23 cellular contexts compared by ENCODE assay signal in the genomic region with DNA sequence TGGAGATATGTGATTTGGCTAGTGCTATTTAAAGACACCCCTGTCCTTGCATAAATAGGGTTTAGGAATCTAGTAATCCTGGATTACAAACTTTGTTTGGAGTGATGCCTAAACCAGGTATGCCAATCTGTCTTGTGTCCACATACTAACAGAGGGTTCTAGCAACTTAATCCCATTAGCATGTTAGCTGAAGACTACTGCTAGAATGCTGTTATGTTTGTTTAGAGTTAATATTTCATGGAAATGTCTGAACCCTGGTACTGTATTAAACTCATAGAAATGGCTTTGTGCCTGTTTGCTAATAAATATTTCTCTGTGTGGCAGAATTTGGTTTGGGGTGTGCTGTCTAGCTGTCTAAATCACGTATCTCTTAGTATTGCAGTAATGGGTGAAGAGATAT.
"Had no signal": no experiment of that assay in that cellular context is flagged by ENCODE, and none has a peak within 500 bp of the region (broad histone marks: within the 10 kb centered on the region; RNA-seq: fewer than 3 reads in every experiment).

No MANE protein-coding gene starts in this region.

- FAIRE-seq: small intestine had no signal

- H3K27ac ChIP-seq: epithelial cell of prostate, gastroesophageal sphincter, lower lobe of right lung, stomach, suprapubic skin, transverse colon, uterus had no signal

- H3K36me3 ChIP-seq: gastroesophageal sphincter, lower lobe of right lung, stomach, suprapubic skin, transverse colon, uterus had no signal

- ATAC-seq: activated T-cell treated with anti-CD3 and anti-CD28 coated beads, Interleukin-2, amount 50 U/mL, for 72 hours; gastroesophageal sphincter; left colon; lower lobe of right lung; sciatic nerve; stimulated activated memory B cell treated with anti-CD40 and anti-IgM and Interleukin-4, amounts not matched to agents 10 μg/mL and 1 μg/mL and 100 μg/mL, for 72 hours had no signal

- H3K4me3 ChIP-seq: gastroesophageal sphincter, lower lobe of right lung, stomach, suprapubic skin, transverse colon, uterus had no signal

- DNase-seq: activated B cell treated with CpG ODN at 0.5 μM for 24 hours; activated CD4-positive, alpha-beta memory T cell treated with anti-CD3 and anti-CD28 coated beads, Interleukin-2, amount 10 ng/mL, durations not matched to agents 7 days and 5 days; activated CD4-positive, alpha-beta T cell treated with anti-CD3 and anti-CD28 coated beads for 48 hours; activated effector memory CD4-positive, alpha-beta T cell treated with Interleukin-2 at 50 U/mL for 16 hours; activated naive CD4-positive, alpha-beta T cell treated with anti-CD3 and anti-CD28 coated beads, Interleukin-2, amount 10 ng/mL, durations not matched to agents 7 days and 5 days; activated T-cell treated with anti-CD3 and anti-CD28 coated beads, Interleukin-2, amount 50 U/mL, for 72 hours; anterior cingulate cortex; head of caudate nucleus; hypothalamus; left colon; lower lobe of right lung; naive B cell; small intestine; stimulated activated CD4-positive, alpha-beta T cell treated with anti-CD3 and anti-CD28 coated beads, Interleukin-2, amount 100 ng/mL, for 24 hours; stomach; T1000; transverse colon; uterus had no signal

- H3K27me3 ChIP-seq: gastroesophageal sphincter, stomach, suprapubic skin, transverse colon, uterus had no signal

- H3K4me1 ChIP-seq: gastroesophageal sphincter, transverse colon, uterus had no signal
